8 cellular contexts compared by ENCODE assay signal in the genomic region with DNA sequence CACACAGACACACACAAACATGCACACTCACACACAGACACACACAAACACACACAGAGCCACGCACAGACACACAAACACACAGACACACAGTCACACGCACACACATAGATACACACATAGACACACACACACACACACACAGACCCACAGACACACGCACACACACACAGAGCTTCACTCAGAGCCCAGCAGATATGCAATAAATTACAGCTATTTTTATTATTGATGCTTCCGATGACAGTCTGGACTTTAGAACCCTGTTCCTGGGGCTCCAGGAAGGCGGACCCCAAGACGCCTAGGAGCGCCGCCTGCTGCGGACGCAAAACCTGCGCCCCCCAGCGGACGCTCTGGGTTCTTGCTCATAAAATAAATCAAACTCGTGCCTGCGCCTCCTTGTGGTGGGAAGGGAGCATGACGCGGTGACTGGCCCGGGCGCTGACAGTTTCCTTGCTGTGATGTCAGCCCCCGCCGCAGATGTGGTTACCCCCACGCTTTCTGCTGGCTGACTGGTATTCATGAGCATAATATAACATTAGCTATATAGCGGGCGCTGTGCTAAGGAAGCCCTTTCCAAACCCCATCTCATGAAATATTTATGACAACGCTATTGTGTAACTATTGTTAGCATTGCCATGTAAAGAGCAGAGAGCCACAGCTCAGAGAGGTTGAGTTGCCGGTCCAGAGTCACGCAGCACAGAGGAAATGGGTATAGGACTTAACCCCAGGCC.
DNase-seq lines count a peak whose midpoint lies in the region; ATAC-seq and TF ChIP-seq lines count a peak whose summit lies in the region.

No MANE protein-coding gene starts in this region.

- H4K5ac ChIP-seq in IMR-90 (ENCODE audit: low read depth, low read length): no peak overlapping the region

- TF ChIP-seq CTCF in IMR-90 (conservative IDR thresholded peaks at IDR 0.05; ENCODE audit: low read depth, low read length): peak; percentile 100
- TF ChIP-seq CTCF in OCI-LY3 (IDR thresholded peaks at IDR 0.05; ENCODE audit: low read depth, low read length): peak; percentile 100

- intact Hi-C loops in IMR-90 (cut with micrococcal nuclease): loop anchor here (1.0 kb wide), 2 partner anchors 168 to 261 kb away; no protein-coding TSS in a partner anchor

- TF ChIP-seq POLR2A in IMR-90 (IDR thresholded peaks at IDR 0.05; ENCODE audit: low read depth, low read length): no peak

- dilution Hi-C loops in IMR-90 (cut with HindIII; ENCODE audit: low sequenced_read_pairs, unreplicated experiment): no loop called here

- H3K27ac ChIP-seq in IMR-90 (ENCODE audit: insufficient read depth, low read length) (no peak overlapping the region), OCI-LY3 (ENCODE audit: low read length) (no peak overlapping the region)

- H3K18ac ChIP-seq in IMR-90 (ENCODE audit: low read depth, low read length): no peak overlapping the region

- peaks cover 5% of the 10 kb centered on the region; the same call in 1 of the 2 replicates for H3K9me1 ChIP-seq in IMR-90 (ENCODE audit: insufficient read depth, low read length)

- ATAC-seq in GM21381 (IDR thresholded peaks at IDR 0.05; ENCODE audit: unreplicated experiment) (peak; percentile 31), IMR-90 (ENCODE audit: low read depth) (peak; percentile 90), naive B cell (ENCODE audit: low read depth in 2 of 2) (peak; percentile 56 to 62)

- H4K20me1 ChIP-seq in IMR-90 (ENCODE audit: insufficient read depth, low read length): no peaks in the 10 kb centered on the region
- no peaks in the 10 kb centered on the region for H4K20me1 ChIP-seq in OCI-LY3 (ENCODE audit: insufficient read depth, low read length)

- no peaks in the 10 kb centered on the region for H3K79me2 ChIP-seq in OCI-LY3 (ENCODE audit: low read length)

- H3K4me3 Mint-ChIP-seq in naive B cell: peak overlapping the region in 7 of 8 donors; percentile 48 to 85 (median 74)

- H2BK5ac ChIP-seq in IMR-90 (ENCODE audit: low read depth, low read length, poor library complexity, severe bottlenecking): no peak overlapping the region

- no peak overlapping the region for H4K91ac ChIP-seq in IMR-90 (ENCODE audit: insufficient read depth, low read depth, low read length)

- peak overlapping the region; percentile 83; the same call in 1 of the 2 replicates for H2AK5ac ChIP-seq in IMR-90 (ENCODE audit: low read depth, low read length)

- H3K27me3 Mint-ChIP-seq in naive B cell: no peaks in the 10 kb centered on the region

- TF ChIP-seq RAD21 in IMR-90 (IDR thresholded peaks at IDR 0.05; ENCODE audit: low read length): peak; percentile 88

- H3K27me3 ChIP-seq in IMR-90 (ENCODE audit: control insufficient read depth, insufficient read depth, low read length): peaks cover 20% of the 10 kb centered on the region
- peaks cover 39% of the 10 kb centered on the region for H3K27me3 ChIP-seq in OCI-LY3 (ENCODE audit: low read depth, low read length)

- H2AFZ ChIP-seq in IMR-90 (replicated peaks; ENCODE audit: low read length, poor library complexity) (peak overlapping the region; percentile 69), OCI-LY3 (ENCODE audit: low read depth, low read length) (peak overlapping the region; percentile 81)

- H3K79me1 ChIP-seq in IMR-90 (ENCODE audit: low read depth in 1 of 2, low read length in 2 of 2): no peaks in the 10 kb centered on the region

- CTCF ChIA-PET in IMR-90 (lab: Yijun Ruan, JAX): interaction anchor here (0.6 to 5.7 kb wide), 23 partner anchors 10 to 348 kb away, joined by 3 to 85 read pairs (median 3); partner anchors contain the start of gene GPR18

- H2BK15ac ChIP-seq in IMR-90 (ENCODE audit: low read depth, low read length): no peak overlapping the region

- H3K23ac ChIP-seq in IMR-90 (ENCODE audit: low read depth, low read length): no peak overlapping the region

- no peaks in the 10 kb centered on the region for H3K36me3 ChIP-seq in IMR-90 (ENCODE audit: control insufficient read depth, insufficient read depth, low read length)
- no peaks in the 10 kb centered on the region for H3K36me3 ChIP-seq in OCI-LY3 (replicated peaks; ENCODE audit: low read depth, low read length)

- no peak overlapping the region for H3K9ac ChIP-seq in IMR-90 (ENCODE audit: low read depth, low read length)
- peak overlapping the region; percentile 25; the same call in 1 of the 2 replicates for H3K9ac ChIP-seq in OCI-LY3 (ENCODE audit: low read length)

- peak overlapping the region; percentile 51 to 98 (median 84) for H3K27ac Mint-ChIP-seq in naive B cell

- H3K4me1 Mint-ChIP-seq in naive B cell: peaks cover 38 to 59% (median 57%) of the 10 kb centered on the region in 3 donors

- peaks cover 3% of the 10 kb centered on the region for H3K4me1 ChIP-seq in IMR-90 (ENCODE audit: control insufficient read depth, insufficient read depth, low read length)
- peaks cover 61% of the 10 kb centered on the region for H3K4me1 ChIP-seq in OCI-LY3 (ENCODE audit: low read length)

- no peak overlapping the region for H4K8ac ChIP-seq in IMR-90 (ENCODE audit: low read depth in 2 of 2, low read length in 2 of 2)

- H3K36me3 Mint-ChIP-seq in naive B cell: no peaks in the 10 kb centered on the region

- H2AK9ac ChIP-seq in IMR-90 (replicated peaks; ENCODE audit: low read depth, low read length, poor library complexity): no peak overlapping the region

- no peak overlapping the region for H3K4ac ChIP-seq in IMR-90 (ENCODE audit: low read depth, low read length)

- H2BK120ac ChIP-seq in IMR-90 (ENCODE audit: low read depth, low read length): no peak overlapping the region

- no peaks in the 10 kb centered on the region for H3K9me3 Mint-ChIP-seq in naive B cell

- H3K56ac ChIP-seq in IMR-90 (ENCODE audit: extremely low read depth, insufficient read depth, low read length): no peak overlapping the region

- POLR2A ChIA-PET in IMR-90 (lab: Charles Lee; ENCODE audit: unreplicated experiment): no interaction called here

- H3K4me3 ChIP-seq in IMR-90 (ENCODE audit: insufficient read depth, low read depth, low read length) (no peak overlapping the region), OCI-LY3 (ENCODE audit: low read length) (peak overlapping the region; percentile 69)

- H3K9me3 ChIP-seq in IMR-90 (ENCODE audit: control insufficient read depth, insufficient read depth, low read length): no peaks in the 10 kb centered on the region
- no peaks in the 10 kb centered on the region for H3K9me3 ChIP-seq in OCI-LY3 (ENCODE audit: insufficient read depth, low read length)

- H2BK20ac ChIP-seq in IMR-90 (ENCODE audit: low read depth, low read length): no peak overlapping the region

- in situ Hi-C loops in IMR-90 (cut with MboI; ENCODE audit: low sequenced_read_pairs): loop anchor here (5.0 kb wide), 2 partner anchors 165 to 260 kb away; no protein-coding TSS in a partner anchor

- DNase-seq in CMK (ENCODE audit: low read depth) (peak; percentile 86), IMR-90 (peak; percentile 83), epidermal melanocyte (ENCODE audit: insufficient read length, low spot score) (peak; percentile 35), naive B cell (peak; percentile 92)
- DNase-seq in activated CD8-positive, alpha-beta memory T cell treated with anti-CD3 and anti-CD28 coated beads, Interleukin-2, amount 50 U/mL, for 4 hours: peak; percentile 96
- DNase-seq in stimulated activated CD8-positive, alpha-beta memory T cell treated with anti-CD3 and anti-CD28 coated beads, Interleukin-7, amount 100 ng/mL, for 4 hours (ENCODE audit: low read depth in 2 of 2): peak; percentile 89 to 94

- no TSS peak for BruUV-seq in IMR-90 (replicated peaks; lab: Mats Ljungman, UMichigan)

- 0% methylated on average over 6 of the region's 27 CpGs; no CpG with 5 or more reads in 1 of the 2 experiments for WGBS in IMR-90 (ENCODE audit: extremely low coverage in 2 of 2, insufficient read length in 1 of 2), 2 experiments

- no peak overlapping the region for H3K14ac ChIP-seq in IMR-90 (replicated peaks; ENCODE audit: low read depth, low read length)

- H3K4me2 ChIP-seq in IMR-90 (ENCODE audit: low read depth, low read length): peak overlapping the region; percentile 64
- peak overlapping the region; percentile 85 for H3K4me2 ChIP-seq in OCI-LY3 (ENCODE audit: low read length)

TF ChIP-seq in IMR-90, 13 proteins besides CTCF, POLR2A, EP300 and RAD21:
- TF ChIP-seq SMC3 (IDR thresholded peaks at IDR 0.05; ENCODE audit: low read depth, low read length) (peak; percentile 100), CHD1 (IDR thresholded peaks at IDR 0.05; ENCODE audit: low read depth, low read length) (no peak), MAFK (IDR thresholded peaks at IDR 0.05; ENCODE audit: low read depth, low read length) (0 out of 2 replicates have a peak, but pooled peaks have one; percentile 9), USF2 (IDR thresholded peaks at IDR 0.05; ENCODE audit: low read depth, low read length) (no peak; the same call in 1 of the 2 replicates), ELK1 (IDR thresholded peaks at IDR 0.05; ENCODE audit: borderline replicate concordance, low read depth, low read length) (no peak), CEBPB (IDR thresholded peaks at IDR 0.05; ENCODE audit: low read depth, low read length) (peak; percentile 84), RCOR1 (IDR thresholded peaks at IDR 0.05; ENCODE audit: insufficient replicate concordance, low read length) (no peak), MXI1 (IDR thresholded peaks at IDR 0.05; ENCODE audit: borderline replicate concordance, low read depth, low read length) (no peak), BHLHE40 (IDR thresholded peaks at IDR 0.05; ENCODE audit: low read depth, low read length) (peak; percentile 35; the same call in 1 of the 2 replicates), MAZ (IDR thresholded peaks at IDR 0.05; ENCODE audit: borderline replicate concordance, low read depth, low read length) (peak; percentile 61; the same call in 1 of the 2 replicates), FOS (IDR thresholded peaks at IDR 0.05; ENCODE audit: low read depth, low read length) (no peak), NFE2L2 (IDR thresholded peaks at IDR 0.05; ENCODE audit: low read depth, low read length) (no peak)

Comparison
In these comparisons a context has a peak if more than half of its experiments do, and no peak if none do; other contexts are left out.
1. DNase-seq: peak in every context shown above with its lines; median percentile 96 in activated CD8-positive, alpha-beta memory T cell treated with anti-CD3 and anti-CD28 coated beads, Interleukin-2, amount 50 U/mL, for 4 hours; 92 in naive B cell; 92 in stimulated activated CD8-positive, alpha-beta memory T cell treated with anti-CD3 and anti-CD28 coated beads, Interleukin-7, amount 100 ng/mL, for 4 hours; 86 in CMK; 83 in IMR-90; 35 in epidermal melanocyte.
2. ATAC-seq: peak in every context shown above with its lines; median percentile 90 in IMR-90; 59 in naive B cell; 31 in GM21381.